Comparison of ENCODE assay signal across 16 cellular contexts in the genomic region with DNA sequence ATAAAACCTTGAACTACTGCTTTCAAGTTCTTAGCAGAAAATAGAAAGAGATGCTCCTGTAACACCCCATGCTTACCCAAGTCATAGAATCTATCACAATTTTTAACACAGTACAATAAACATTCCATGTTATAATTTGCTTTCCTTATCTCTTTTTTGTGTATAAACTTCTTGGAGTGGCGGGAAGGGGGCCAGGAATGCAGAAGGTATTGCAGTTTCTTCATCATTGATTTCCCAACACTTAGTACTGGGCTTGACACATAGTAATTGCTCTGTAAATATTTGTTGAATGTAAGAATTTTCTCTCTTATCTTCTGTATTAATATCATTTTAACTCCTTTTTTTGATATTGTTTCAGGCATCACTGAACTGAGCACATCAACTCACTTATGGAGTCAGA.
A peak's percentile ranks its signal among the peaks of the same experiment; 100 is the strongest.
DNase-seq lines count a peak whose midpoint lies in the region; ATAC-seq and TF ChIP-seq lines count a peak whose summit lies in the region.
"Had no signal": no experiment of that assay in that cellular context is flagged by ENCODE, and none has a peak within 500 bp of the region (broad histone marks: within the 10 kb centered on the region; RNA-seq: fewer than 3 reads in every experiment).

No MANE protein-coding gene starts in this region.

- 51 to 59% methylated on average over 1 of the region's 1 CpG for WGBS in lung, 2 donors
- WGBS in stomach, 5 donors = 29 to 69% (median 44%) methylated on average over 1 of the region's 1 CpG

- no peak for TF ChIP-seq POLR2A in stomach (IDR thresholded peaks at IDR 0.05)

- H3K9me3 ChIP-seq in MG63 = no peaks in the 10 kb centered on the region
- no peaks in the 10 kb centered on the region for H3K9me3 ChIP-seq in lung (ENCODE audit: control insufficient read depth in 2 of 2, insufficient read depth in 1 of 2, low read length in 1 of 2)
- no peaks in the 10 kb centered on the region for H3K9me3 ChIP-seq in stomach
- H3K9me3 ChIP-seq: SJSA1 had no signal

- no peaks in the 10 kb centered on the region for H3K4me1 ChIP-seq in lung (ENCODE audit: control insufficient read depth in 2 of 2, insufficient read depth in 2 of 2, low read length in 2 of 2)
- H3K4me1 ChIP-seq in stomach = peaks cover 0 to 4% (median 0%) of the 10 kb centered on the region in 4 donors
- H3K4me1 ChIP-seq: SJSA1 had no signal

- peak; percentile 28 for DNase-seq in MG63
- DNase-seq in choroid plexus epithelial cell (ENCODE audit: low read depth) = peak; percentile 73
- peak; percentile 75 for DNase-seq in lung (ENCODE audit: low spot score)
- DNase-seq in stomach = peak; percentile 52
- no peak for DNase-seq in AML-193 (lab: John Stamatoyannopoulos, UW)
- no peak for DNase-seq in SIG-M5 (lab: John Stamatoyannopoulos, UW)
- DNase-seq in HPDE6-E6E7 (ENCODE audit: extremely low spot score) = no peak
- DNase-seq: DMS 273 treated with DMSO at 0.1 percent for 48 hours, DND-41, NCI-H1105 treated with DMSO at 0.1 percent for 48 hours, NCI-H187, NCI-H2107, NCI-H510A treated with DMSO at 0.1 percent for 48 hours had no signal

- ATAC-seq in lung (ENCODE audit: insufficient read depth, low FRiP score) (peak; percentile 58), HG03520 (IDR thresholded peaks at IDR 0.05; ENCODE audit: unreplicated experiment) (no peak)

- H3K4me3 ChIP-seq in MG63 (no peak overlapping the region), choroid plexus epithelial cell (ENCODE audit: low read depth, low read length) (no peak overlapping the region), lung (no peak overlapping the region), stomach (no peak overlapping the region)
- H3K4me3 ChIP-seq: SJSA1 had no signal

- H3K36me3 ChIP-seq in MG63 = no peaks in the 10 kb centered on the region
- no peaks in the 10 kb centered on the region for H3K36me3 ChIP-seq in lung (ENCODE audit: control insufficient read depth in 2 of 2, insufficient read depth in 2 of 2, low read length in 2 of 2)
- H3K36me3 ChIP-seq in stomach = no peaks in the 10 kb centered on the region
- H3K36me3 ChIP-seq: SJSA1 had no signal

- H3K27me3 ChIP-seq in MG63 = no peaks in the 10 kb centered on the region
- no peaks in the 10 kb centered on the region for H3K27me3 ChIP-seq in lung (ENCODE audit: control insufficient read depth, insufficient read depth)
- no peaks in the 10 kb centered on the region for H3K27me3 ChIP-seq in stomach

- intact Hi-C loops in stomach (cut with DNase I; ENCODE audit: low total_unique reads) = no loop called here

- TF ChIP-seq CTCF in choroid plexus epithelial cell (conservative IDR thresholded peaks at IDR 0.05; ENCODE audit: low read depth, low read length) (no peak), lung (IDR thresholded peaks at IDR 0.05; ENCODE audit: control extremely low read depth, extremely low read depth) (no peak), stomach (IDR thresholded peaks at IDR 0.05) (no peak)

- no peak for TF ChIP-seq EP300 in stomach (IDR thresholded peaks at IDR 0.05)

- H3K27ac ChIP-seq in lung (ENCODE audit: low read depth in 1 of 2, low read length in 1 of 2) = no peak overlapping the region
- H3K27ac ChIP-seq in stomach = no peak overlapping the region
- H3K27ac ChIP-seq: HL-60, SJSA1 had no signal

Comparison
In these comparisons a context has a peak if more than half of its experiments do, and no peak if none do; other contexts are left out.
1. DNase-seq: peak in MG63 (single experiment), choroid plexus epithelial cell (single experiment), lung (single experiment) and stomach (single experiment); none in AML-193 (0 of 2), SIG-M5 (single experiment) and HPDE6-E6E7 (single experiment).